1 cellular context compared by ENCODE assay signal in genomic region chr5:80408475-80408875, GRCh38.
TF ChIP-seq lines count a peak whose summit lies in the region.

No MANE protein-coding gene starts in this region.

TF ChIP-seq in HepG2, 621 proteins besides CTCF, POLR2A, EP300 and RAD21 (continued from another document and continues in another):
- TF ChIP-seq PATZ1 (CRISPR knock-in tag; IDR thresholded peaks at IDR 0.05): peak; percentile 93; the same call in 1 of the 2 replicates
- TF ChIP-seq BHLHE40 (IDR thresholded peaks at IDR 0.05; ENCODE audit: low read length): no peak
- no peak for TF ChIP-seq ZNF619 (CRISPR knock-in tag; IDR thresholded peaks at IDR 0.05)
- TF ChIP-seq, protein P1, sequence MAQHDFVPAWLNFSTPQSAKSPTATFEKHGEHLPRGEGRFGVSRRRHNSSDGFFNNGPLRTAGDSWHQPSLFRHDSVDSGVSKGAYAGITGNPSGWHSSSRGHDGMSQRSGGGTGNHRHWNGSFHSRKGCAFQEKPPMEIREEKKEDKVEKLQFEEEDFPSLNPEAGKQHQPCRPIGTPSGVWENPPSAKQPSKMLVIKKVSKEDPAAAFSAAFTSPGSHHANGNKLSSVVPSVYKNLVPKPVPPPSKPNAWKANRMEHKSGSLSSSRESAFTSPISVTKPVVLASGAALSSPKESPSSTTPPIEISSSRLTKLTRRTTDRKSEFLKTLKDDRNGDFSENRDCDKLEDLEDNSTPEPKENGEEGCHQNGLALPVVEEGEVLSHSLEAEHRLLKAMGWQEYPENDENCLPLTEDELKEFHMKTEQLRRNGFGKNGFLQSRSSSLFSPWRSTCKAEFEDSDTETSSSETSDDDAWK (CRISPR knock-in tag; IDR thresholded peaks at IDR 0.05): no peak
- peak; percentile 11; the same call in 1 of the 2 replicates for TF ChIP-seq MTA1 (CRISPR knock-in tag; IDR thresholded peaks at IDR 0.05; ENCODE audit: borderline replicate concordance)
- no peak for TF ChIP-seq NFKBIZ (CRISPR knock-in tag; IDR thresholded peaks at IDR 0.05)
- TF ChIP-seq PHF8 (CRISPR knock-in tag; IDR thresholded peaks at IDR 0.05): no peak
- TF ChIP-seq ZKSCAN5 (CRISPR knock-in tag; IDR thresholded peaks at IDR 0.05): no peak
- no peak for TF ChIP-seq NFE2L1 (CRISPR knock-in tag; IDR thresholded peaks at IDR 0.05; ENCODE audit: borderline replicate concordance)
- TF ChIP-seq ZNF138 (CRISPR knock-in tag; IDR thresholded peaks at IDR 0.05; ENCODE audit: low read depth): no peak
- TF ChIP-seq JARID2 (CRISPR knock-in tag; IDR thresholded peaks at IDR 0.05; ENCODE audit: insufficient replicate concordance): no peak
- TF ChIP-seq, protein P2, sequence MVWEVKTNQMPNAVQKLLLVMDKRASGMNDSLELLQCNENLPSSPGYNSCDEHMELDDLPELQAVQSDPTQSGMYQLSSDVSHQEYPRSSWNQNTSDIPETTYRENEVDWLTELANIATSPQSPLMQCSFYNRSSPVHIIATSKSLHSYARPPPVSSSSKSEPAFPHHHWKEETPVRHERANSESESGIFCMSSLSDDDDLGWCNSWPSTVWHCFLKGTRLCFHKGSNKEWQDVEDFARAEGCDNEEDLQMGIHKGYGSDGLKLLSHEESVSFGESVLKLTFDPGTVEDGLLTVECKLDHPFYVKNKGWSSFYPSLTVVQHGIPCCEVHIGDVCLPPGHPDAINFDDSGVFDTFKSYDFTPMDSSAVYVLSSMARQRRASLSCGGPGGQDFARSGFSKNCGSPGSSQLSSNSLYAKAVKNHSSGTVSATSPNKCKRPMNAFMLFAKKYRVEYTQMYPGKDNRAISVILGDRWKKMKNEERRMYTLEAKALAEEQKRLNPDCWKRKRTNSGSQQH (CRISPR knock-in tag; IDR thresholded peaks at IDR 0.05; ENCODE audit: low read depth): no peak
- TF ChIP-seq ZNF331 (CRISPR knock-in tag; IDR thresholded peaks at IDR 0.05): no peak; the same call in 1 of the 2 replicates
- no peak for TF ChIP-seq ZNF577 (CRISPR knock-in tag; IDR thresholded peaks at IDR 0.05; ENCODE audit: borderline replicate concordance, low read depth)
- no peak for TF ChIP-seq TBL1XR1 (IDR thresholded peaks at IDR 0.05; ENCODE audit: borderline replicate concordance, low read length, partially characterized antibody)
- TF ChIP-seq ZNF782 (CRISPR knock-in tag; IDR thresholded peaks at IDR 0.05; ENCODE audit: borderline replicate concordance): no peak
- TF ChIP-seq HNRNPL (IDR thresholded peaks at IDR 0.05; ENCODE audit: low read depth, low read length): no peak
- no peak for TF ChIP-seq DRAP1 (CRISPR knock-in tag; IDR thresholded peaks at IDR 0.05)
- no peak for TF ChIP-seq ZNF329 (CRISPR knock-in tag; IDR thresholded peaks at IDR 0.05; ENCODE audit: low read depth)
- TF ChIP-seq PCBP2 (optimal IDR thresholded peaks at IDR 0.05; ENCODE audit: low read depth, low read length, poor library complexity, severe bottlenecking): no peak
- TF ChIP-seq ZNF430 (CRISPR knock-in tag; IDR thresholded peaks at IDR 0.05): no peak
- TF ChIP-seq SNAPC2 (CRISPR knock-in tag; IDR thresholded peaks at IDR 0.05): no peak
- no peak; the same call in 2 of the 3 replicates for TF ChIP-seq MXI1 (IDR thresholded peaks at IDR 0.05; ENCODE audit: borderline replicate concordance, low read depth, low read length)
- no peak for TF ChIP-seq KIAA2018 (CRISPR knock-in tag; IDR thresholded peaks at IDR 0.05; ENCODE audit: borderline replicate concordance)
- no peak for TF ChIP-seq ZSCAN21 (CRISPR knock-in tag; IDR thresholded peaks at IDR 0.05; ENCODE audit: borderline replicate concordance)
- no peak for TF ChIP-seq ZFYVE20 (CRISPR knock-in tag; IDR thresholded peaks at IDR 0.05; ENCODE audit: borderline replicate concordance, low read depth)
- TF ChIP-seq, protein P3, sequence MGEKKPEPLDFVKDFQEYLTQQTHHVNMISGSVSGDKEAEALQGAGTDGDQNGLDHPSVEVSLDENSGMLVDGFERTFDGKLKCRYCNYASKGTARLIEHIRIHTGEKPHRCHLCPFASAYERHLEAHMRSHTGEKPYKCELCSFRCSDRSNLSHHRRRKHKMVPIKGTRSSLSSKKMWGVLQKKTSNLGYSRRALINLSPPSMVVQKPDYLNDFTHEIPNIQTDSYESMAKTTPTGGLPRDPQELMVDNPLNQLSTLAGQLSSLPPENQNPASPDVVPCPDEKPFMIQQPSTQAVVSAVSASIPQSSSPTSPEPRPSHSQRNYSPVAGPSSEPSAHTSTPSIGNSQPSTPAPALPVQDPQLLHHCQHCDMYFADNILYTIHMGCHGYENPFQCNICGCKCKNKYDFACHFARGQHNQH (CRISPR knock-in tag; IDR thresholded peaks at IDR 0.05): no peak
- 0 out of 2 replicates have a peak, but pooled peaks have one; percentile 72 for TF ChIP-seq MAZ (IDR thresholded peaks at IDR 0.05; ENCODE audit: borderline replicate concordance, low read depth, low read length)
- peak; percentile 79 for TF ChIP-seq MAZ (CRISPR knock-in tag; IDR thresholded peaks at IDR 0.05; ENCODE audit: low read depth)
- TF ChIP-seq SKI (IDR thresholded peaks at IDR 0.05; ENCODE audit: partially characterized antibody): peak; percentile 0
- peak; percentile 93 for TF ChIP-seq KMT2A (CRISPR knock-in tag; IDR thresholded peaks at IDR 0.05)
- no peak for TF ChIP-seq ISX (CRISPR knock-in tag; conservative IDR thresholded peaks at IDR 0.05)
- peak; percentile 78; the same call in 1 of the 2 replicates for TF ChIP-seq ZNF772 (CRISPR knock-in tag; IDR thresholded peaks at IDR 0.05)
- no peak for TF ChIP-seq ZFP36L2 (CRISPR knock-in tag; IDR thresholded peaks at IDR 0.05)
- no peak for TF ChIP-seq YEATS2 (CRISPR knock-in tag; IDR thresholded peaks at IDR 0.05; ENCODE audit: borderline replicate concordance)
- no peak for TF ChIP-seq SALL2 (CRISPR knock-in tag; IDR thresholded peaks at IDR 0.05)
- peak; percentile 45; the same call in 1 of the 2 replicates for TF ChIP-seq ZNF263 (CRISPR knock-in tag; IDR thresholded peaks at IDR 0.05)
- no peak for TF ChIP-seq ZNF382 (CRISPR knock-in tag; IDR thresholded peaks at IDR 0.05; ENCODE audit: borderline replicate concordance)
- TF ChIP-seq, protein P4, sequence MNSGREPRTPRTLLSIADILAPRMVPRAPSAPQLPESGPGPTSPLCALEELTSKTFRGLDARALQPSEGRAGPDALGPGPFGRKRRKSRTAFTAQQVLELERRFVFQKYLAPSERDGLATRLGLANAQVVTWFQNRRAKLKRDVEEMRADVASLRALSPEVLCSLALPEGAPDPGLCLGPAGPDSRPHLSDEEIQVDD (CRISPR knock-in tag; IDR thresholded peaks at IDR 0.05; ENCODE audit: borderline replicate concordance): no peak
- TF ChIP-seq, protein P5, sequence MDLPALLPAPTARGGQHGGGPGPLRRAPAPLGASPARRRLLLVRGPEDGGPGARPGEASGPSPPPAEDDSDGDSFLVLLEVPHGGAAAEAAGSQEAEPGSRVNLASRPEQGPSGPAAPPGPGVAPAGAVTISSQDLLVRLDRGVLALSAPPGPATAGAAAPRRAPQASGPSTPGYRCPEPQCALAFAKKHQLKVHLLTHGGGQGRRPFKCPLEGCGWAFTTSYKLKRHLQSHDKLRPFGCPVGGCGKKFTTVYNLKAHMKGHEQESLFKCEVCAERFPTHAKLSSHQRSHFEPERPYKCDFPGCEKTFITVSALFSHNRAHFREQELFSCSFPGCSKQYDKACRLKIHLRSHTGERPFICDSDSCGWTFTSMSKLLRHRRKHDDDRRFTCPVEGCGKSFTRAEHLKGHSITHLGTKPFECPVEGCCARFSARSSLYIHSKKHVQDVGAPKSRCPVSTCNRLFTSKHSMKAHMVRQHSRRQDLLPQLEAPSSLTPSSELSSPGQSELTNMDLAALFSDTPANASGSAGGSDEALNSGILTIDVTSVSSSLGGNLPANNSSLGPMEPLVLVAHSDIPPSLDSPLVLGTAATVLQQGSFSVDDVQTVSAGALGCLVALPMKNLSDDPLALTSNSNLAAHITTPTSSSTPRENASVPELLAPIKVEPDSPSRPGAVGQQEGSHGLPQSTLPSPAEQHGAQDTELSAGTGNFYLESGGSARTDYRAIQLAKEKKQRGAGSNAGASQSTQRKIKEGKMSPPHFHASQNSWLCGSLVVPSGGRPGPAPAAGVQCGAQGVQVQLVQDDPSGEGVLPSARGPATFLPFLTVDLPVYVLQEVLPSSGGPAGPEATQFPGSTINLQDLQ (CRISPR knock-in tag; IDR thresholded peaks at IDR 0.05): no peak
- TF ChIP-seq SRSF4 (IDR thresholded peaks at IDR 0.05; ENCODE audit: low read depth, low read length, poor library complexity, severe bottlenecking): no peak
